In genomic region chr1:169484107-169484506, GRCh38 we compare ENCODE assay signal across 8 cellular contexts. TPM values are rescaled to one million over a fixed set of nuclear protein-coding genes. Genes with fewer than 3 reads are reported as not detected.
DNase-seq lines count a peak whose midpoint lies in the region; ATAC-seq, FAIRE-seq and TF ChIP-seq lines count a peak whose summit lies in the region.

No MANE protein-coding gene starts in this region.

- peaks cover 0 to 11% of the 10 kb centered on the region in 2 donors for H3K36me3 Mint-ChIP-seq in CD4-positive, alpha-beta memory T cell
- no peaks in the 10 kb centered on the region for H3K36me3 Mint-ChIP-seq in naive thymus-derived CD8-positive, alpha-beta T cell

- H3K9me3 ChIP-seq in CD4-positive, alpha-beta memory T cell (ENCODE audit: control insufficient read depth in 1 of 2, low read length in 2 of 2), result no peaks in the 10 kb centered on the region

- peaks cover 28 to 37% (median 30%) of the 10 kb centered on the region in 4 donors for H3K4me1 Mint-ChIP-seq in CD4-positive, alpha-beta memory T cell
- H3K4me1 Mint-ChIP-seq in naive thymus-derived CD8-positive, alpha-beta T cell, result peaks cover 30 to 65% (median 40%) of the 10 kb centered on the region in 4 donors

- H3K4me3 ChIP-seq in CD4-positive, alpha-beta memory T cell (ENCODE audit: low read length in 2 of 2), result no peak overlapping the region
- peak overlapping the region; percentile 82 for H3K4me3 ChIP-seq in bronchial epithelial cell (ENCODE audit: low read depth, low read length)

- ATAC-seq in naive thymus-derived CD8-positive, alpha-beta T cell, result no peak

- H3K4me3 Mint-ChIP-seq in CD4-positive, alpha-beta memory T cell, result peak overlapping the region; percentile 9 to 97 (median 79)
- peak overlapping the region; percentile 41 to 99 (median 97) for H3K4me3 Mint-ChIP-seq in naive thymus-derived CD8-positive, alpha-beta T cell

- H3K27ac Mint-ChIP-seq in CD4-positive, alpha-beta memory T cell, result no peak overlapping the region
- H3K27ac Mint-ChIP-seq in naive thymus-derived CD8-positive, alpha-beta T cell, result peak overlapping the region in 4 of 10 donors; percentile 11 to 92 (median 16)

- POLR2A ChIA-PET in CD4-positive, alpha-beta memory T cell (lab: Charles Lee; ENCODE audit: partially characterized antibody), result interaction anchor here (0.6 kb wide), 1 partner anchor 8 kb away, joined by 3 read pairs; no protein-coding TSS in a partner anchor
- POLR2A ChIA-PET in naive thymus-derived CD8-positive, alpha-beta T cell (lab: Charles Lee), result no interaction called here

- H3K27me3 ChIP-seq in CD4-positive, alpha-beta memory T cell (ENCODE audit: insufficient read depth, low read length), result no peaks in the 10 kb centered on the region
- H3K27me3 ChIP-seq in bronchial epithelial cell (ENCODE audit: control insufficient read depth, insufficient read depth, low read length), result no peaks in the 10 kb centered on the region

- H3K9me3 Mint-ChIP-seq in CD4-positive, alpha-beta memory T cell, result no peaks in the 10 kb centered on the region
- no peaks in the 10 kb centered on the region for H3K9me3 Mint-ChIP-seq in naive thymus-derived CD8-positive, alpha-beta T cell

- no peak for DNase-seq in CD4-positive, alpha-beta memory T cell
- DNase-seq in NCI-H187 treated with DMSO at 0.1 percent for 48 hours (lab: John Stamatoyannopoulos, UW), result peak; percentile 97
- DNase-seq in bronchial epithelial cell (ENCODE audit: low read depth), result peak; percentile 92
- DNase-seq in naive thymus-derived CD8-positive, alpha-beta T cell, result no peak
- no peak for DNase-seq in caudate nucleus (lab: John Stamatoyannopoulos, UW)
- DNase-seq in urothelium cell line (ENCODE audit: low spot score), result no peak
- no peak for DNase-seq in SW 1271 (lab: John Stamatoyannopoulos, UW)
- DNase-seq in putamen (ENCODE audit: low spot score), result no peak

- intact Hi-C loops in CD4-positive, alpha-beta memory T cell (cut with micrococcal nuclease), result loop anchor here (10.0 kb wide), 3 partner anchors 211 to 591 kb away; partner anchors contain the start of genes ATP1B1 and KIFAP3

- CTCF ChIA-PET in CD4-positive, alpha-beta memory T cell (lab: Charles Lee; ENCODE audit: partially characterized antibody), result interaction anchor here (1.1 kb wide), 1 partner anchor 63 kb away, joined by 3 read pairs; no protein-coding TSS in a partner anchor

- TF ChIP-seq CTCF in bronchial epithelial cell (IDR thresholded peaks at IDR 0.05; ENCODE audit: insufficient read depth, low read length, severe bottlenecking), result no peak

- FAIRE-seq in bronchial epithelial cell (lab: Jason Lieb, UNC) (no peak), urothelium cell line (lab: Jason Lieb, UNC) (no peak)

- no peak overlapping the region for H3K27ac ChIP-seq in CD4-positive, alpha-beta memory T cell (ENCODE audit: low read depth, low read length)
- H3K27ac ChIP-seq in caudate nucleus (ENCODE audit: low read depth, low read length), result no peak overlapping the region

- peaks cover 20% of the 10 kb centered on the region for H3K4me1 ChIP-seq in CD4-positive, alpha-beta memory T cell (ENCODE audit: insufficient read depth, low read length)

- no peaks in the 10 kb centered on the region for H3K36me3 ChIP-seq in CD4-positive, alpha-beta memory T cell (ENCODE audit: insufficient read depth, low read length)
- peaks cover 1% of the 10 kb centered on the region for H3K36me3 ChIP-seq in bronchial epithelial cell (ENCODE audit: control insufficient read depth, insufficient read depth, low read length)

- H3K27me3 Mint-ChIP-seq in CD4-positive, alpha-beta memory T cell, result no peaks in the 10 kb centered on the region
- H3K27me3 Mint-ChIP-seq in naive thymus-derived CD8-positive, alpha-beta T cell, result peaks cover 0 to 2% (median 0%) of the 10 kb centered on the region in 5 donors

RNA-seq across cellular contexts. Expression of gene SLC19A2, which starts 1.6 kb away (rescaled TPM):
- total RNA-seq in CD4-positive, alpha-beta memory T cell, result 1 to 10 TPM; 4.1 to 4.5 TPM
- 1 to 10 TPM in 1 of 2 donors, under 1 TPM in 1; 0.41 to 1.0 TPM for polyA plus RNA-seq in CD4-positive, alpha-beta memory T cell
- 11.9 and 16.8 TPM in 2 replicates for total RNA-seq in bronchial epithelial cell
- 1 to 10 TPM; 5.4 TPM for total RNA-seq in naive thymus-derived CD8-positive, alpha-beta T cell
- under 1 TPM; 0.19 to 0.29 (median 0.24) TPM for polyA plus RNA-seq in naive thymus-derived CD8-positive, alpha-beta T cell

RNA-seq across cellular contexts. Expression of gene CCDC181, which starts 56.8 kb away (rescaled TPM):
- total RNA-seq in CD4-positive, alpha-beta memory T cell, result under 1 TPM in 1 of 2 experiments, not detected in 1; 0.17 TPM
- not detected for polyA plus RNA-seq in CD4-positive, alpha-beta memory T cell
- total RNA-seq in bronchial epithelial cell, result 0.26 TPM in 1 of 2 replicates, not detected in the other
- not detected for total RNA-seq in naive thymus-derived CD8-positive, alpha-beta T cell
- polyA plus RNA-seq in naive thymus-derived CD8-positive, alpha-beta T cell, result under 1 TPM in 1 of 3 donors, not detected in 2; 0.14 TPM

Comparison
In these comparisons a context has a peak if more than half of its experiments do, and no peak if none do; other contexts are left out.
1. DNase-seq: peak in NCI-H187 treated with DMSO at 0.1 percent for 48 hours (single experiment) and bronchial epithelial cell (single experiment); none in CD4-positive, alpha-beta memory T cell (0 of 5), naive thymus-derived CD8-positive, alpha-beta T cell (0 of 10), caudate nucleus (0 of 61), urothelium cell line (single experiment), SW 1271 (0 of 2) and putamen (single experiment).